ENCODE assay signal across 1 cellular context in the genomic region with DNA sequence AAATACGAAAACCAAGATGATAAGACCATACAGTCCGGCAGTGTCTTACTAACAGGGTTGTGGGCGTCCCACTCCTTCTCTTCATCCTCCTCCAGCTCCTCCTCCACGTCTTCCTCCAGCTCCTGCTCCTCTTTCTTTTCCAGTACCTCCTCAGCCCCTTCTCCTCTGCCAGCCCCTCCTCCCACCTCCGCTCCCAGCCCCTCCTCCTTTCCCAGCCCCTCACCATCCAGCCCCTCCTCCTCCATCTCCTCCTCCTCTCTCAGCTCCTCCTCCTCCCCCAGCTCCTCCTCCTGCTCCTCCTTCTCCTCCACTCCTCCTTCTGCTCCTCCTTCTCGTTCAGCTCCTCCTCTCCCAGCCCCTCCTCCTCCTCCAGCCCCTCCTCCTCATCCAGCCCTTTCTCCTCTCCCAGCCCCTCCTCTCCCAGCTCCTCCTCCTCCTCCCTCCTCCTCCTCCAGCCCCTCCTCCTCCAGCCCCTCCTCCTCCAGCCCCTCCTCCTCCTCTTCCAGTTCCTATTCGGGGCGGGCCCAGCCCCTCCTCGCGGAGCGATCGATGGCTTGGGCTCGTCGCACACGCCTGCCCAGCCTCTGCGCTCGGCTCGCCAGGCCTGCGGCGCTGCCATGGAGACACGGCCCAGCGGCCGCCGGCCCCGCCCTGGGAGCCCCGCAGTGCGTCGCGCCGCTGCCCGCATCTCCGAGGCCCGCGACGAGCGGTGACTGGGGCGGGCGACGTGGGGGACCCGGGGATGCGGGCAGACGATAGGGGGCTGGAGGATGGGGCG.
TF ChIP-seq lines count a peak whose summit lies in the region.

TSS of gene BRD3OS (plus strand) at position 654 of the 778 bp plus-strand sequence. CDS start 1,267 bp downstream, outside the sequence.

TF ChIP-seq in HepG2, 621 proteins besides CTCF, POLR2A, EP300 and RAD21 (continued from another document and continues in another):
- no peak for TF ChIP-seq THAP9 (CRISPR knock-in tag; IDR thresholded peaks at IDR 0.05; ENCODE audit: borderline replicate concordance)
- TF ChIP-seq SIN3B (IDR thresholded peaks at IDR 0.05; ENCODE audit: low read length) = no peak
- TF ChIP-seq, protein P1, sequence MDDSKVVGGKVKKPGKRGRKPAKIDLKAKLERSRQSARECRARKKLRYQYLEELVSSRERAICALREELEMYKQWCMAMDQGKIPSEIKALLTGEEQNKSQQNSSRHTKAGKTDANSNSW (CRISPR knock-in tag; IDR thresholded peaks at IDR 0.05; ENCODE audit: borderline replicate concordance) = no peak
- no peak for TF ChIP-seq ZNF766 (CRISPR knock-in tag; IDR thresholded peaks at IDR 0.05; ENCODE audit: borderline replicate concordance)
- no peak for TF ChIP-seq CBFB (CRISPR knock-in tag; IDR thresholded peaks at IDR 0.05)
- TF ChIP-seq, protein P2, sequence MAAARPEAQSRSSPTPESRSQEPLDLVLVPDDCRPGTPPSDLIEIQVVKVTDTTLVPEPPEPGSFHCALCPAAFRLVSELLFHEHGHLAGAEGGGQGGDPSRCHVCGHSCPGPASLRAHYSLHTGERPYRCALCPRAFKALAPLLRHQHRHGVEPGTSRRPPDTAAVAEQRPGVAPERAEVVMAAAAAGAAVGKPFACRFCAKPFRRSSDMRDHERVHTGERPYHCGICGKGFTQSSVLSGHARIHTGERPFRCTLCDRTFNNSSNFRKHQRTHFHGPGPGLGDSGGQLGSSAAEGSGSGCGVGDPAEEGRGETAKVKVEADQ (CRISPR knock-in tag; IDR thresholded peaks at IDR 0.05; ENCODE audit: borderline replicate concordance) = 0 out of 2 replicates have a peak, but pooled peaks have one; percentile 74
- TF ChIP-seq ZNF737 (CRISPR knock-in tag; IDR thresholded peaks at IDR 0.05; ENCODE audit: borderline replicate concordance) = no peak
- TF ChIP-seq NFRKB (IDR thresholded peaks at IDR 0.05) = no peak
- TF ChIP-seq AFF4 (CRISPR knock-in tag; IDR thresholded peaks at IDR 0.05) = no peak
- TF ChIP-seq MAX (IDR thresholded peaks at IDR 0.05) = peak; percentile 64
- TF ChIP-seq DNMT1 (CRISPR knock-in tag; IDR thresholded peaks at IDR 0.05) = no peak
- TF ChIP-seq DMTF1 (CRISPR knock-in tag; IDR thresholded peaks at IDR 0.05) = 0 out of 2 replicates have a peak, but pooled peaks have one; percentile 59
- TF ChIP-seq, protein P3, sequence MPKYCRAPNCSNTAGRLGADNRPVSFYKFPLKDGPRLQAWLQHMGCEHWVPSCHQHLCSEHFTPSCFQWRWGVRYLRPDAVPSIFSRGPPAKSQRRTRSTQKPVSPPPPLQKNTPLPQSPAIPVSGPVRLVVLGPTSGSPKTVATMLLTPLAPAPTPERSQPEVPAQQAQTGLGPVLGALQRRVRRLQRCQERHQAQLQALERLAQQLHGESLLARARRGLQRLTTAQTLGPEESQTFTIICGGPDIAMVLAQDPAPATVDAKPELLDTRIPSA (CRISPR knock-in tag; IDR thresholded peaks at IDR 0.05; ENCODE audit: borderline replicate concordance) = no peak
- TF ChIP-seq ZSCAN25 (CRISPR knock-in tag; IDR thresholded peaks at IDR 0.05) = peak; percentile 83; the same call in 1 of the 2 replicates
- no peak for TF ChIP-seq ZNF232 (CRISPR knock-in tag; IDR thresholded peaks at IDR 0.05; ENCODE audit: borderline replicate concordance)
- no peak for TF ChIP-seq MYNN (CRISPR knock-in tag; IDR thresholded peaks at IDR 0.05; ENCODE audit: low read depth)
- TF ChIP-seq MTF2 (CRISPR knock-in tag; IDR thresholded peaks at IDR 0.05; ENCODE audit: borderline replicate concordance) = no peak
- TF ChIP-seq IRF2 (CRISPR knock-in tag; IDR thresholded peaks at IDR 0.05) = peak; percentile 24; the same call in 1 of the 2 replicates
- peak; percentile 96 for TF ChIP-seq XRCC5 (optimal IDR thresholded peaks at IDR 0.05; ENCODE audit: low read length)
- TF ChIP-seq ZNF256 (CRISPR knock-in tag; conservative IDR thresholded peaks at IDR 0.05) = no peak
- TF ChIP-seq, protein P4, sequence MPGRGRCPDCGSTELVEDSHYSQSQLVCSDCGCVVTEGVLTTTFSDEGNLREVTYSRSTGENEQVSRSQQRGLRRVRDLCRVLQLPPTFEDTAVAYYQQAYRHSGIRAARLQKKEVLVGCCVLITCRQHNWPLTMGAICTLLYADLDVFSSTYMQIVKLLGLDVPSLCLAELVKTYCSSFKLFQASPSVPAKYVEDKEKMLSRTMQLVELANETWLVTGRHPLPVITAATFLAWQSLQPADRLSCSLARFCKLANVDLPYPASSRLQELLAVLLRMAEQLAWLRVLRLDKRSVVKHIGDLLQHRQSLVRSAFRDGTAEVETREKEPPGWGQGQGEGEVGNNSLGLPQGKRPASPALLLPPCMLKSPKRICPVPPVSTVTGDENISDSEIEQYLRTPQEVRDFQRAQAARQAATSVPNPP (CRISPR knock-in tag; IDR thresholded peaks at IDR 0.05) = no peak
- TF ChIP-seq MYC (CRISPR knock-in tag; IDR thresholded peaks at IDR 0.05; ENCODE audit: borderline replicate concordance) = peak; percentile 26
- no peak for TF ChIP-seq TGIF2 (CRISPR knock-in tag; IDR thresholded peaks at IDR 0.05)
- no peak for TF ChIP-seq IKZF1 (IDR thresholded peaks at IDR 0.05)
- no peak for TF ChIP-seq TOE1 (CRISPR knock-in tag; IDR thresholded peaks at IDR 0.05)
- TF ChIP-seq TEAD3 (CRISPR knock-in tag; optimal IDR thresholded peaks at IDR 0.05; ENCODE audit: borderline replicate concordance) = no peak
- no peak for TF ChIP-seq PHF21A (CRISPR knock-in tag; IDR thresholded peaks at IDR 0.05)
- TF ChIP-seq ZNF644 (CRISPR knock-in tag; IDR thresholded peaks at IDR 0.05; ENCODE audit: low read depth) = no peak
- no peak; the same call in 1 of the 2 replicates for TF ChIP-seq ARNT2 (CRISPR knock-in tag; IDR thresholded peaks at IDR 0.05; ENCODE audit: low read depth)
- peak; percentile 40; the same call in 1 of the 2 replicates for TF ChIP-seq ZNF563 (CRISPR knock-in tag; IDR thresholded peaks at IDR 0.05)
- TF ChIP-seq ZFP62 (CRISPR knock-in tag; IDR thresholded peaks at IDR 0.05) = no peak
- no peak for TF ChIP-seq ZNF501 (CRISPR knock-in tag; IDR thresholded peaks at IDR 0.05)
- TF ChIP-seq RBM39 (IDR thresholded peaks at IDR 0.05; ENCODE audit: low read depth, low read length, poor library complexity, severe bottlenecking) = no peak
- no peak for TF ChIP-seq E2F1 (CRISPR knock-in tag; IDR thresholded peaks at IDR 0.05)
- TF ChIP-seq, protein P5, sequence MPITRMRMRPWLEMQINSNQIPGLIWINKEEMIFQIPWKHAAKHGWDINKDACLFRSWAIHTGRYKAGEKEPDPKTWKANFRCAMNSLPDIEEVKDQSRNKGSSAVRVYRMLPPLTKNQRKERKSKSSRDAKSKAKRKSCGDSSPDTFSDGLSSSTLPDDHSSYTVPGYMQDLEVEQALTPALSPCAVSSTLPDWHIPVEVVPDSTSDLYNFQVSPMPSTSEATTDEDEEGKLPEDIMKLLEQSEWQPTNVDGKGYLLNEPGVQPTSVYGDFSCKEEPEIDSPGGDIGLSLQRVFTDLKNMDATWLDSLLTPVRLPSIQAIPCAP (CRISPR knock-in tag; IDR thresholded peaks at IDR 0.05; ENCODE audit: low read depth) = no peak
- TF ChIP-seq HCFC1 (IDR thresholded peaks at IDR 0.05; ENCODE audit: low read depth, low read length) = peak; percentile 63; the same call in 1 of the 2 replicates
- TF ChIP-seq ELF1 (CRISPR knock-in tag; IDR thresholded peaks at IDR 0.05) = no peak
- no peak for TF ChIP-seq PTBP1 (IDR thresholded peaks at IDR 0.05; ENCODE audit: low read depth, low read length, poor library complexity, severe bottlenecking)
- no peak for TF ChIP-seq ZNF704 (CRISPR knock-in tag; IDR thresholded peaks at IDR 0.05; ENCODE audit: borderline replicate concordance)
